In the genomic region with DNA sequence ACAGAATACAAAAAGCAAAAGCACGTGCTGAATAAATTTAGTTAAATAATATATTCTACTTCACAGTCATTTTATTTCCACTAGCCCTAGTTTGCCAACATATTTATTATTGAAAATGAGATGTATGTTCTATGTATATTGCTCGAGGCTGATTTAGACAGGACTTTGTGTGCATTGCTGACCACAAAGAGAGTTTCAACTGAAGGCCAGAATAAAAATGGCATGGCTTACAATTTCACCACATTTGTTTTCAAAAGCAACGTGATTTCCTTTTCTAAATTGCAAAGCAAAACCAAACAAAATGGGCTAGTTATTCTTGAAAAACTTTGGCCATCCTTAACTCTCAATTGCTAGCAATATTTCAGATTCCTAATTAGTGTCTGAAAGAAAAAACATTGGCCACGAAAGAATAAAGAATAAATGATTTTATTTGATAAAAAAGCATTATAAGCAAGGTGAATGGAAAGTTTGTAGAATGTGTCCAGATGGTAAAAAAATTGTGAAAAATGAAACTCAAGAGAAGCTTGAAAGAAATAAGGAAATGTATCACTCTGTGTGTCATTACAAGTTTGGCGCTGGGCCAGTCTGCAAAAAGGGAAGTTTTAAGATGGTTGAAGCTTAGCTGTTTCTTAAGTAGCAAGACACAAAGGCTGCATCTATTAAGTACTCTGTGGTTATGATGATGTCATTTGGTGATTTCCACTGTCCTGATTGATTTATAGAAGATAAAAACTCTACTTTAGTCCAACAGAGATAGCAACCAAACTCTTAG, we compare ENCODE assay signal across 8 cellular contexts.
DNase-seq lines count a peak whose midpoint lies in the region; ATAC-seq, FAIRE-seq and TF ChIP-seq lines count a peak whose summit lies in the region.

No MANE protein-coding gene starts in this region.

- TF ChIP-seq CTCF in Calu3 (IDR thresholded peaks at IDR 0.05; ENCODE audit: unreplicated experiment) = no peak

- CTCF ChIA-PET in Calu3 (lab: Charles Lee) = no interaction called here

- H3K9me3 Mint-ChIP-seq in Calu3 (ENCODE audit: low read depth, unreplicated experiment) = peaks cover 14% of the 10 kb centered on the region
- H3K9me3 Mint-ChIP-seq in stimulated activated naive CD8-positive, alpha-beta T cell treated with anti-CD3 and anti-CD28 coated beads, Interleukin-15, Interleukin-2, amounts not matched to agents 100 ng/mL and 50 ng/mL, for 24 hours = peaks cover 6% of the 10 kb centered on the region

- H3K4me1 Mint-ChIP-seq in Calu3 (ENCODE audit: low read depth, unreplicated experiment) = no peaks in the 10 kb centered on the region
- H3K4me1 Mint-ChIP-seq in stimulated activated naive CD8-positive, alpha-beta T cell treated with anti-CD3 and anti-CD28 coated beads, Interleukin-15, Interleukin-2, amounts not matched to agents 100 ng/mL and 50 ng/mL, for 24 hours (ENCODE audit: low read depth) = peaks cover 43% of the 10 kb centered on the region

- H3K27me3 Mint-ChIP-seq in Calu3 (ENCODE audit: unreplicated experiment) = no peaks in the 10 kb centered on the region
- peaks cover 17% of the 10 kb centered on the region for H3K27me3 Mint-ChIP-seq in stimulated activated naive CD8-positive, alpha-beta T cell treated with anti-CD3 and anti-CD28 coated beads, Interleukin-15, Interleukin-2, amounts not matched to agents 100 ng/mL and 50 ng/mL, for 24 hours

- no peak overlapping the region for H3K27ac Mint-ChIP-seq in Calu3 (ENCODE audit: unreplicated experiment)
- H3K27ac Mint-ChIP-seq in stimulated activated naive CD8-positive, alpha-beta T cell treated with anti-CD3 and anti-CD28 coated beads, Interleukin-15, Interleukin-2, amounts not matched to agents 100 ng/mL and 50 ng/mL, for 24 hours = peak overlapping the region; percentile 75

- DNase-seq in Calu3 (peak; percentile 3), T1000 (lab: John Stamatoyannopoulos, UW) (peak; percentile 58), NCI-H2029 (lab: John Stamatoyannopoulos, UW) (no peak), DMS153 treated with DMSO at 0.1 percent for 48 hours (lab: John Stamatoyannopoulos, UW; ENCODE audit: unreplicated experiment) (no peak)

- no peak overlapping the region for H3K4me3 Mint-ChIP-seq in Calu3 (ENCODE audit: low read depth, unreplicated experiment)
- peak overlapping the region; percentile 2 for H3K4me3 Mint-ChIP-seq in stimulated activated naive CD8-positive, alpha-beta T cell treated with anti-CD3 and anti-CD28 coated beads, Interleukin-15, Interleukin-2, amounts not matched to agents 100 ng/mL and 50 ng/mL, for 24 hours

- intact Hi-C loops in Calu3 (cut with micrococcal nuclease; ENCODE audit: unreplicated experiment) = no loop called here

- H3K36me3 Mint-ChIP-seq in Calu3 (ENCODE audit: insufficient read depth, unreplicated experiment) = no peaks in the 10 kb centered on the region
- no peaks in the 10 kb centered on the region for H3K36me3 Mint-ChIP-seq in stimulated activated naive CD8-positive, alpha-beta T cell treated with anti-CD3 and anti-CD28 coated beads, Interleukin-15, Interleukin-2, amounts not matched to agents 100 ng/mL and 50 ng/mL, for 24 hours (ENCODE audit: low read depth)

- no TSS peak for BruUV-seq in Calu3 (replicated peaks; lab: Mats Ljungman, UMichigan)

- FAIRE-seq in islet of Langerhans (lab: Jason Lieb, UNC) = peak; percentile 33

- ATAC-seq in GM19438 (IDR thresholded peaks at IDR 0.05; ENCODE audit: low read depth, unreplicated experiment) (peak; percentile 99), HG03439 (IDR thresholded peaks at IDR 0.05; ENCODE audit: unreplicated experiment) (peak; percentile 98)

Comparison
In these comparisons a context has a peak if more than half of its experiments do, and no peak if none do; other contexts are left out.
1. DNase-seq: peak in Calu3 (single experiment) and T1000 (single experiment); none in NCI-H2029 (single experiment) and DMS153 treated with DMSO at 0.1 percent for 48 hours (single experiment).